Comparison of ENCODE assay signal across 15 cellular contexts in the genomic region with DNA sequence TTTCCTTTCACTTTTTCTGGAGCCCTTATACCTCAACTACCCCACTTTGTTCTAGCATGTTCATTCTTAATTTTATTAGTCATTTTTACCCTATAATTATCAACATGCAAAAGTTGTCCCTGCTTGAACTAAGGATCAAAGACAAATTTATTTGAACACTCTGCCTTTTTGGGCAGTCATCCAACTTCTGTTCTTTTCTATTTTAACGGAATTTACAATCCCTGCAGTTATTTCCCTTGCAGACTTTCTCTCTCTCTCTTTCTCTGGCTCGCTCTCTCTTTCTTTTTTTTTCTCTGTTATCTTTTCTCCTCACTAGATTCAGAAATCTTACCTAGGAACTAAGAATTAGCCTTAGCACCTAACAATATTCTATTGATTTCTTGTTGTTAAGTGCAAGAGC.
"Had no signal": no experiment of that assay in that cellular context is flagged by ENCODE, and none has a peak within 500 bp of the region (broad histone marks: within the 10 kb centered on the region; RNA-seq: fewer than 3 reads in every experiment).

No MANE protein-coding gene starts in this region.

- H3K4me1 ChIP-seq: left lung, uterus had no signal

- DNase-seq: activated CD4-positive, alpha-beta T cell treated with anti-CD3 and anti-CD28 coated beads, Interleukin-2, amount 10 ng/mL, durations not matched to agents 7 days and 5 days; activated gamma-delta T cell treated with Interleukin-2 at 50 U/mL for 16 hours; amygdala; effector memory CD4-positive, alpha-beta T cell; left lung; mammary epithelial cell; natural killer cell; right cardiac atrium; stimulated activated CD4-positive, alpha-beta T cell treated with anti-CD3 and anti-CD28 coated beads, Interleukin-4, amount 100 ng/mL, for 24 hours; stimulated activated naive CD4-positive, alpha-beta T cell; substantia nigra; uterus had no signal

- ATAC-seq: left lung, natural killer cell, right cardiac atrium had no signal

- H3K27me3 ChIP-seq: left lung, tibial nerve, uterus had no signal

- H3K4me3 ChIP-seq: left lung, skin epidermis, tibial nerve, uterus had no signal

- H3K36me3 ChIP-seq: left lung, tibial nerve, uterus had no signal

- H3K27ac ChIP-seq: epithelial cell of prostate, left lung, skin epidermis, tibial nerve, uterus had no signal

- H3K9me3 ChIP-seq: left lung, tibial nerve, uterus had no signal
